ENCODE assay signal across 1 cellular context in genomic region chr6:1872649-1873131, GRCh38.
TF ChIP-seq lines count a peak whose summit lies in the region.

No MANE protein-coding gene starts in this region.

TF ChIP-seq in HEK293, 187 proteins besides CTCF, POLR2A, EP300 and RAD21 (continued from another document and continues in another):
- TF ChIP-seq ZNF266 (tag by site-specific recombination; IDR thresholded peaks at IDR 0.05; ENCODE audit: low read depth) (no peak), FEZF1 (tag by site-specific recombination; IDR thresholded peaks at IDR 0.05) (peak; percentile 99), ZNF830 (tag by site-specific recombination; IDR thresholded peaks at IDR 0.05; ENCODE audit: low read depth) (no peak), ZNF324 (tag by site-specific recombination; IDR thresholded peaks at IDR 0.05) (0 out of 2 replicates have a peak, but pooled peaks have one; percentile 47), ZNF157 (tag by site-specific recombination; IDR thresholded peaks at IDR 0.05) (no peak), ZNF202 (tag by site-specific recombination; IDR thresholded peaks at IDR 0.05; ENCODE audit: borderline replicate concordance) (no peak), ZNF48 (tag by site-specific recombination; IDR thresholded peaks at IDR 0.05) (no peak), ZFP69B (tag by site-specific recombination; IDR thresholded peaks at IDR 0.05) (peak; percentile 75; the same call in 1 of the 2 replicates), ZBTB6 (tag by site-specific recombination; IDR thresholded peaks at IDR 0.05) (no peak), ZSCAN16 (tag by site-specific recombination; IDR thresholded peaks at IDR 0.05) (peak; percentile 26; the same call in 1 of the 2 replicates), ZSCAN4 (tag by site-specific recombination; IDR thresholded peaks at IDR 0.05) (0 out of 2 replicates have a peak, but pooled peaks have one; percentile 16), ZNF350 (tag by site-specific recombination; IDR thresholded peaks at IDR 0.05) (no peak), ZNF600 (tag by site-specific recombination; IDR thresholded peaks at IDR 0.05) (peak; percentile 83), ZNF449 (tag by site-specific recombination; IDR thresholded peaks at IDR 0.05) (peak; percentile 44; the same call in 1 of the 2 replicates), GLIS2 (tag by site-specific recombination; IDR thresholded peaks at IDR 0.05) (no peak), ZNF394 (tag by site-specific recombination; IDR thresholded peaks at IDR 0.05; ENCODE audit: borderline replicate concordance) (peak; percentile 59; the same call in 1 of the 2 replicates), IKZF3 (tag by site-specific recombination; IDR thresholded peaks at IDR 0.05) (peak; percentile 80), TRIM28 (IDR thresholded peaks at IDR 0.05; ENCODE audit: borderline replicate concordance, low read length) (no peak), ZNF175 (tag by site-specific recombination; IDR thresholded peaks at IDR 0.05) (no peak), ZBTB1 (tag by site-specific recombination; IDR thresholded peaks at IDR 0.05) (no peak), GLI2 (tag by site-specific recombination; IDR thresholded peaks at IDR 0.05; ENCODE audit: borderline replicate concordance, low read depth) (0 out of 2 replicates have a peak, but pooled peaks have one; percentile 25), ZNF555 (tag by site-specific recombination; conservative IDR thresholded peaks at IDR 0.05) (no peak), BCL11B (tag by site-specific recombination; IDR thresholded peaks at IDR 0.05; ENCODE audit: low read depth) (no peak), ZNF521 (tag by site-specific recombination; IDR thresholded peaks at IDR 0.05) (no peak), ZNF302 (tag by site-specific recombination; IDR thresholded peaks at IDR 0.05; ENCODE audit: low read depth) (no peak), ZNF10 (tag by site-specific recombination; IDR thresholded peaks at IDR 0.05) (0 out of 2 replicates have a peak, but pooled peaks have one; percentile 35), ZNF404 (tag by site-specific recombination; IDR thresholded peaks at IDR 0.05) (no peak), SCRT1 (tag by site-specific recombination; IDR thresholded peaks at IDR 0.05; ENCODE audit: borderline replicate concordance) (peak; percentile 94), ZNF623 (tag by site-specific recombination; IDR thresholded peaks at IDR 0.05) (peak; percentile 36; the same call in 1 of the 2 replicates), ZNF510 (tag by site-specific recombination; IDR thresholded peaks at IDR 0.05; ENCODE audit: insufficient replicate concordance) (no peak), HOXA7 (CRISPR knock-in tag; IDR thresholded peaks at IDR 0.05; ENCODE audit: borderline replicate concordance) (no peak), ZNF843 (tag by site-specific recombination; IDR thresholded peaks at IDR 0.05) (peak; percentile 92), SALL2 (tag by site-specific recombination; IDR thresholded peaks at IDR 0.05; ENCODE audit: borderline replicate concordance) (no peak), ZNF530 (tag by site-specific recombination; IDR thresholded peaks at IDR 0.05; ENCODE audit: low read depth) (no peak), PRDM1 (tag by site-specific recombination; IDR thresholded peaks at IDR 0.05) (no peak), GLIS1 (tag by site-specific recombination; IDR thresholded peaks at IDR 0.05) (peak; percentile 19; the same call in 1 of the 2 replicates), ZNF133 (tag by site-specific recombination; IDR thresholded peaks at IDR 0.05) (no peak), REPIN1 (tag by site-specific recombination; IDR thresholded peaks at IDR 0.05; ENCODE audit: low read depth) (no peak), HOXC10 (CRISPR knock-in tag; IDR thresholded peaks at IDR 0.05) (no peak), ZNF292 (tag by site-specific recombination; IDR thresholded peaks at IDR 0.05; ENCODE audit: borderline replicate concordance, low read depth) (no peak), EGR2 (tag by site-specific recombination; IDR thresholded peaks at IDR 0.05; ENCODE audit: low read depth) (no peak), ZNF596 (tag by site-specific recombination; IDR thresholded peaks at IDR 0.05) (no peak), ZNF777 (tag by site-specific recombination; IDR thresholded peaks at IDR 0.05; ENCODE audit: borderline replicate concordance) (no peak), ZNF560 (tag by site-specific recombination; IDR thresholded peaks at IDR 0.05; ENCODE audit: borderline replicate concordance) (no peak), ZNF571 (tag by site-specific recombination; IDR thresholded peaks at IDR 0.05) (no peak), ZNF585B (tag by site-specific recombination; IDR thresholded peaks at IDR 0.05) (no peak), ZNF37A (tag by site-specific recombination; IDR thresholded peaks at IDR 0.05) (no peak), RBAK (tag by site-specific recombination; IDR thresholded peaks at IDR 0.05) (no peak), ZNF274 (IDR thresholded peaks at IDR 0.05; ENCODE audit: low read length) (no peak), ZNF274 (tag by site-specific recombination; IDR thresholded peaks at IDR 0.05; ENCODE audit: borderline replicate concordance) (no peak), ZNF76 (tag by site-specific recombination; IDR thresholded peaks at IDR 0.05; ENCODE audit: borderline replicate concordance, low read depth) (0 out of 2 replicates have a peak, but pooled peaks have one; percentile 47), ZNF645 (tag by site-specific recombination; IDR thresholded peaks at IDR 0.05) (no peak), ZBTB48 (tag by site-specific recombination; IDR thresholded peaks at IDR 0.05) (no peak), ZBTB49 (tag by site-specific recombination; IDR thresholded peaks at IDR 0.05; ENCODE audit: low read depth) (no peak), ZNF549 (tag by site-specific recombination; IDR thresholded peaks at IDR 0.05) (no peak), ZNF621 (tag by site-specific recombination; IDR thresholded peaks at IDR 0.05) (no peak), ZNF341 (tag by site-specific recombination; IDR thresholded peaks at IDR 0.05; ENCODE audit: low read depth) (peak; percentile 44; the same call in 1 of the 2 replicates), ZNF221 (tag by site-specific recombination; IDR thresholded peaks at IDR 0.05; ENCODE audit: borderline replicate concordance) (no peak), ZNF223 (tag by site-specific recombination; IDR thresholded peaks at IDR 0.05) (no peak), ZNF140 (tag by site-specific recombination; IDR thresholded peaks at IDR 0.05) (no peak), BCL6B (tag by site-specific recombination; IDR thresholded peaks at IDR 0.05) (no peak), ZNF2 (tag by site-specific recombination; IDR thresholded peaks at IDR 0.05) (peak; percentile 56; the same call in 1 of the 2 replicates), ATF2 (tag by site-specific recombination; IDR thresholded peaks at IDR 0.05; ENCODE audit: low read depth) (no peak), MEIS1 (CRISPR knock-in tag; IDR thresholded peaks at IDR 0.05; ENCODE audit: borderline replicate concordance) (no peak), KLF7 (tag by site-specific recombination; IDR thresholded peaks at IDR 0.05; ENCODE audit: borderline replicate concordance) (no peak), ZNF19 (tag by site-specific recombination; IDR thresholded peaks at IDR 0.05; ENCODE audit: low read depth) (no peak), KLF8 (tag by site-specific recombination; IDR thresholded peaks at IDR 0.05) (peak; percentile 76), ZNF548 (tag by site-specific recombination; IDR thresholded peaks at IDR 0.05) (no peak), SETDB1 (IDR thresholded peaks at IDR 0.05; ENCODE audit: insufficient read length, low read length) (no peak), ZNF391 (tag by site-specific recombination; IDR thresholded peaks at IDR 0.05; ENCODE audit: borderline replicate concordance, low read depth) (peak; percentile 55; the same call in 1 of the 2 replicates)
